8 cellular contexts compared by ENCODE assay signal in genomic region chr13:29594310-29594709, GRCh38. TPM values are rescaled to one million over a fixed set of nuclear protein-coding genes. Genes with fewer than 3 reads are reported as not detected.
DNase-seq lines count a peak whose midpoint lies in the region; FAIRE-seq and TF ChIP-seq lines count a peak whose summit lies in the region.

No MANE protein-coding gene starts in this region.

- FAIRE-seq in GM12891 (lab: Jason Lieb, UNC) (peak; percentile 88), H54 (lab: Jason Lieb, UNC) (no peak)

- TF ChIP-seq CTCF in cardiac fibroblast (IDR thresholded peaks at IDR 0.05; ENCODE audit: low read depth, low read length), result no peak

- H3K27ac ChIP-seq in layer of hippocampus (ENCODE audit: low read depth, low read length), result peak overlapping the region; percentile 52

- peak overlapping the region; percentile 70 to 79 for H3K4me3 ChIP-seq in cardiac fibroblast (replicated peaks in 1 of 2; ENCODE audit: low read depth in 2 of 2, low read length in 2 of 2)

- TF ChIP-seq POLR2A in GM12891 (IDR thresholded peaks at IDR 0.05; ENCODE audit: low read depth, low read length) (peak; percentile 14; the same call in 1 of the 2 replicates), H54 (IDR thresholded peaks at IDR 0.05; ENCODE audit: low read depth, low read length) (no peak)

- H3K27me3 ChIP-seq in layer of hippocampus (ENCODE audit: control insufficient read depth, insufficient read depth, low read length), result no peaks in the 10 kb centered on the region

- DNase-seq in GM12891 (ENCODE audit: insufficient read length, low spot score) (peak; percentile 38), H54 (ENCODE audit: insufficient read length, low spot score) (peak; percentile 36), Kasumi-1 (lab: John Stamatoyannopoulos, UW) (peak; percentile 32 to 37), T follicular helper cell (ENCODE audit: low read depth) (peak; percentile 5), cardiac fibroblast (ENCODE audit: low read depth in 2 of 2) (peak; percentile 48 to 88), GOT3 (lab: John Stamatoyannopoulos, UW) (no peak)
- DNase-seq in stimulated activated CD4-positive, alpha-beta T cell treated with anti-CD3 and anti-CD28 coated beads, Interleukin-4, amount 100 ng/mL, for 4 hours, result peak; percentile 30 to 41

TF ChIP-seq in GM12891, 5 proteins besides CTCF, POLR2A, EP300 and RAD21:
- TF ChIP-seq POLR2AphosphoS5 (IDR thresholded peaks at IDR 0.05; ENCODE audit: low read depth, low read length) (no peak), SPI1 (IDR thresholded peaks at IDR 0.05; ENCODE audit: low read depth, low read length) (peak; percentile 14; the same call in 1 of the 2 replicates)
TF ChIP-seq in GM12891: peak in this region for 1.

RNA-seq across cellular contexts. Expression of gene SLC7A1, which starts 1.2 kb away (rescaled TPM):
- polyA plus RNA-seq in GM12891 (2012; ENCODE audit: low read depth, missing spikeins), result 10.9 TPM
